15 cellular contexts compared by ENCODE assay signal in genomic region chr10:33483124-33483794, GRCh38.
DNase-seq lines count a peak whose midpoint lies in the region; ATAC-seq, FAIRE-seq and TF ChIP-seq lines count a peak whose summit lies in the region.
"Had no signal": no experiment of that assay in that cellular context is flagged by ENCODE, and none has a peak within 500 bp of the region (broad histone marks: within the 10 kb centered on the region; RNA-seq: fewer than 3 reads in every experiment).

No MANE protein-coding gene starts in this region.

- CTCF ChIA-PET in GM10248 (lab: Yijun Ruan, JAX) = no interaction called here

- intact Hi-C loops in sciatic nerve (cut with DNase I) = no loop called here

- H3K27me3 ChIP-seq in bronchial epithelial cell (ENCODE audit: control insufficient read depth, insufficient read depth, low read length) = no peaks in the 10 kb centered on the region
- no peaks in the 10 kb centered on the region for H3K27me3 ChIP-seq in upper lobe of left lung

- no peak for TF ChIP-seq EP300 in upper lobe of left lung (IDR thresholded peaks at IDR 0.05)

- peak; percentile 14 for DNase-seq in NCI-H2107 treated with DMSO at 0.1 percent for 48 hours (lab: John Stamatoyannopoulos, UW; ENCODE audit: unreplicated experiment)
- DNase-seq in NCI-H2107 (lab: John Stamatoyannopoulos, UW) = no peak
- peak; percentile 73 for DNase-seq in NCI-H345 (lab: John Stamatoyannopoulos, UW)
- DNase-seq in bronchial epithelial cell (ENCODE audit: low read depth) = no peak
- no peak for DNase-seq in upper lobe of left lung
- DNase-seq in activated CD4-positive, alpha-beta T cell treated with anti-CD3 and anti-CD28 coated beads, Interleukin-2, amount 50 U/mL, for 4 hours = no peak
- no peak for DNase-seq in sciatic nerve (ENCODE audit: low spot score)
- DNase-seq in GM10248 (ENCODE audit: extremely low spot score) = no peak
- DNase-seq: activated naive CD4-positive, alpha-beta T cell treated with anti-CD3 and anti-CD28 coated beads, Interleukin-2, amount 50 U/mL, for 16 hours; caudate nucleus; lower lobe of right lung; nucleus accumbens had no signal

- 65 to 70% methylated on average over 5 of the region's 5 CpGs for WGBS in upper lobe of left lung, 2 donors

- TF ChIP-seq CTCF in bronchial epithelial cell (IDR thresholded peaks at IDR 0.05; ENCODE audit: insufficient read depth, low read length, severe bottlenecking) (no peak), upper lobe of left lung (IDR thresholded peaks at IDR 0.05) (no peak), GM10248 (IDR thresholded peaks at IDR 0.05; ENCODE audit: control extremely low read depth, extremely low read depth, low read depth, missing control alignments) (no peak)

- H3K36me3 ChIP-seq in bronchial epithelial cell (ENCODE audit: control insufficient read depth, insufficient read depth, low read length) (no peaks in the 10 kb centered on the region), upper lobe of left lung (no peaks in the 10 kb centered on the region)
- H3K36me3 ChIP-seq: lower lobe of right lung had no signal

- no peak overlapping the region for H3K27ac ChIP-seq in upper lobe of left lung
- H3K27ac ChIP-seq: epithelial cell of prostate, lower lobe of right lung had no signal

- peak; percentile 40 for FAIRE-seq in bronchial epithelial cell (lab: Jason Lieb, UNC)
- FAIRE-seq: A204.1, TTC549 had no signal

- peaks cover 0 to 3% (median 0%) of the 10 kb centered on the region in 4 donors for H3K4me1 ChIP-seq in upper lobe of left lung

- TF ChIP-seq POLR2A in upper lobe of left lung (IDR thresholded peaks at IDR 0.05) = no peak

- no peaks in the 10 kb centered on the region for H3K9me3 ChIP-seq in upper lobe of left lung
- H3K9me3 ChIP-seq: lower lobe of right lung had no signal

- H3K4me3 ChIP-seq in bronchial epithelial cell (ENCODE audit: low read depth, low read length) = no peak overlapping the region
- no peak overlapping the region for H3K4me3 ChIP-seq in upper lobe of left lung
- H3K4me3 ChIP-seq: lower lobe of right lung had no signal

- POLR2A ChIA-PET in GM10248 (lab: Yijun Ruan, JAX) = no interaction called here

- ATAC-seq in upper lobe of left lung (ENCODE audit: low FRiP score in 2 of 2) (no peak), sciatic nerve (no peak)
- ATAC-seq: lower lobe of right lung had no signal

Comparison
In these comparisons a context has a peak if more than half of its experiments do, and no peak if none do; other contexts are left out.
1. DNase-seq: peak in NCI-H2107 treated with DMSO at 0.1 percent for 48 hours (single experiment) and NCI-H345 (single experiment); none in NCI-H2107 (single experiment), bronchial epithelial cell (single experiment), upper lobe of left lung (0 of 2), activated CD4-positive, alpha-beta T cell treated with anti-CD3 and anti-CD28 coated beads, Interleukin-2, amount 50 U/mL, for 4 hours (0 of 2), sciatic nerve (single experiment) and GM10248 (single experiment).